1 cellular context compared by ENCODE assay signal in the genomic region with DNA sequence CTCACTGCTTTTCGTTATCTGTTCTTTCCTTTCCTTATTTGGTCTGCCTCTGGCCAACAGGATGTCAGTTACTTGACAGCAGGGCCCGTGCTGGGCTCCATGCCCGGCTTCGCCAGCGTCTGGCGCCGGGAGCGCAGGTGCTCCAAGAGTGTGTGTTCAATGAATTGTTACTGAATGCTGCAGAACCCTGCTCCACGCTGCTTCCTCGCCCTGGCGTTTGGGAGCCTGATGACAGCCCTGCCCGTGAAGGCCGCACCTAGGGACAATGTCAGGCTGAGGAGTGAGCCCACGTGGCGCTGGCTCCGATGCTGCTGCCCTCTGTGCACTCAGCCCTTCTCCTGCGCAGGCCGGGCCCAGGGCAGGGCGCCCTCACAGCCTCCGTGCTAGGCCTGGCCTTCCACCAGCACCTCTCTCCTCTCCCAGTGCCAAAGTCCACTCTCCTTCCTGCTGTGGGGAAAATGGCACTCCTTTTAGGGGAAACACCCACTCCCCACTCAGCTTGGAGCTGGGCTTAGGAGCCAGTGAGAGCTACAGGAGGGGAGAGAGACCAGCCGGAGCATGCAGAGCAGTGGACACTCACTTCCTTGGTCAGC.
A peak's percentile ranks its signal among the peaks of the same experiment; 100 is the strongest.
TF ChIP-seq lines count a peak whose summit lies in the region.

No MANE protein-coding gene starts in this region.

TF ChIP-seq in HepG2, 621 proteins besides CTCF, POLR2A, EP300 and RAD21 (continues in another document):
- no peak for TF ChIP-seq AFF4 (CRISPR knock-in tag; IDR thresholded peaks at IDR 0.05)
- no peak for TF ChIP-seq ZSCAN31 (CRISPR knock-in tag; IDR thresholded peaks at IDR 0.05; ENCODE audit: low read depth)
- TF ChIP-seq NCOR1 (IDR thresholded peaks at IDR 0.05; ENCODE audit: borderline replicate concordance, low read length), result no peak
- no peak for TF ChIP-seq PHF20 (CRISPR knock-in tag; IDR thresholded peaks at IDR 0.05)
- no peak for TF ChIP-seq IKZF1 (IDR thresholded peaks at IDR 0.05)
- no peak for TF ChIP-seq ARNT (IDR thresholded peaks at IDR 0.05)
- no peak for TF ChIP-seq ZNF274 (CRISPR knock-in tag; IDR thresholded peaks at IDR 0.05)
- TF ChIP-seq ATF7 (IDR thresholded peaks at IDR 0.05), result no peak
- no peak for TF ChIP-seq ATF7 (CRISPR knock-in tag; IDR thresholded peaks at IDR 0.05)
- TF ChIP-seq KDM6A (CRISPR knock-in tag; IDR thresholded peaks at IDR 0.05; ENCODE audit: low read depth), result no peak
- no peak for TF ChIP-seq ZNF383 (CRISPR knock-in tag; IDR thresholded peaks at IDR 0.05; ENCODE audit: borderline replicate concordance)
- no peak; the same call in 1 of the 2 replicates for TF ChIP-seq SP4 (CRISPR knock-in tag; IDR thresholded peaks at IDR 0.05)
- no peak for TF ChIP-seq ZNF775 (CRISPR knock-in tag; IDR thresholded peaks at IDR 0.05; ENCODE audit: borderline replicate concordance)
- TF ChIP-seq, protein P1, sequence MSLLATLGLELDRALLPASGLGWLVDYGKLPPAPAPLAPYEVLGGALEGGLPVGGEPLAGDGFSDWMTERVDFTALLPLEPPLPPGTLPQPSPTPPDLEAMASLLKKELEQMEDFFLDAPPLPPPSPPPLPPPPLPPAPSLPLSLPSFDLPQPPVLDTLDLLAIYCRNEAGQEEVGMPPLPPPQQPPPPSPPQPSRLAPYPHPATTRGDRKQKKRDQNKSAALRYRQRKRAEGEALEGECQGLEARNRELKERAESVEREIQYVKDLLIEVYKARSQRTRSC (CRISPR knock-in tag; IDR thresholded peaks at IDR 0.05; ENCODE audit: low read depth), result no peak
- TF ChIP-seq, protein P2, sequence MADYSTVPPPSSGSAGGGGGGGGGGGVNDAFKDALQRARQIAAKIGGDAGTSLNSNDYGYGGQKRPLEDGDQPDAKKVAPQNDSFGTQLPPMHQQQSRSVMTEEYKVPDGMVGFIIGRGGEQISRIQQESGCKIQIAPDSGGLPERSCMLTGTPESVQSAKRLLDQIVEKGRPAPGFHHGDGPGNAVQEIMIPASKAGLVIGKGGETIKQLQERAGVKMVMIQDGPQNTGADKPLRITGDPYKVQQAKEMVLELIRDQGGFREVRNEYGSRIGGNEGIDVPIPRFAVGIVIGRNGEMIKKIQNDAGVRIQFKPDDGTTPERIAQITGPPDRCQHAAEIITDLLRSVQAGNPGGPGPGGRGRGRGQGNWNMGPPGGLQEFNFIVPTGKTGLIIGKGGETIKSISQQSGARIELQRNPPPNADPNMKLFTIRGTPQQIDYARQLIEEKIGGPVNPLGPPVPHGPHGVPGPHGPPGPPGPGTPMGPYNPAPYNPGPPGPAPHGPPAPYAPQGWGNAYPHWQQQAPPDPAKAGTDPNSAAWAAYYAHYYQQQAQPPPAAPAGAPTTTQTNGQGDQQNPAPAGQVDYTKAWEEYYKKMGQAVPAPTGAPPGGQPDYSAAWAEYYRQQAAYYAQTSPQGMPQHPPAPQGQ (CRISPR knock-in tag; IDR thresholded peaks at IDR 0.05; ENCODE audit: borderline replicate concordance), result no peak
- TF ChIP-seq ZBTB44 (CRISPR knock-in tag; IDR thresholded peaks at IDR 0.05), result no peak
- TF ChIP-seq BCL3 (CRISPR knock-in tag; IDR thresholded peaks at IDR 0.05), result 0 out of 2 replicates have a peak, but pooled peaks have one; percentile 10
- no peak for TF ChIP-seq ZNF232 (CRISPR knock-in tag; IDR thresholded peaks at IDR 0.05; ENCODE audit: borderline replicate concordance)
- no peak for TF ChIP-seq AKNA (CRISPR knock-in tag; IDR thresholded peaks at IDR 0.05; ENCODE audit: borderline replicate concordance)
- peak; percentile 91 for TF ChIP-seq ZFX (CRISPR knock-in tag; IDR thresholded peaks at IDR 0.05; ENCODE audit: low read depth)
- no peak for TF ChIP-seq POLR2AphosphoS2 (IDR thresholded peaks at IDR 0.05; ENCODE audit: low read depth, low read length)
- no peak for TF ChIP-seq ZNF251 (CRISPR knock-in tag; IDR thresholded peaks at IDR 0.05)
- no peak for TF ChIP-seq SRSF9 (IDR thresholded peaks at IDR 0.05; ENCODE audit: borderline replicate concordance, insufficient read depth, low read depth, low read length, poor library complexity, severe bottlenecking)
- no peak for TF ChIP-seq DRAP1 (CRISPR knock-in tag; IDR thresholded peaks at IDR 0.05)
- no peak for TF ChIP-seq TSC22D2 (CRISPR knock-in tag; IDR thresholded peaks at IDR 0.05; ENCODE audit: borderline replicate concordance)
- TF ChIP-seq SSRP1 (CRISPR knock-in tag; IDR thresholded peaks at IDR 0.05), result no peak
- TF ChIP-seq, protein P3, sequence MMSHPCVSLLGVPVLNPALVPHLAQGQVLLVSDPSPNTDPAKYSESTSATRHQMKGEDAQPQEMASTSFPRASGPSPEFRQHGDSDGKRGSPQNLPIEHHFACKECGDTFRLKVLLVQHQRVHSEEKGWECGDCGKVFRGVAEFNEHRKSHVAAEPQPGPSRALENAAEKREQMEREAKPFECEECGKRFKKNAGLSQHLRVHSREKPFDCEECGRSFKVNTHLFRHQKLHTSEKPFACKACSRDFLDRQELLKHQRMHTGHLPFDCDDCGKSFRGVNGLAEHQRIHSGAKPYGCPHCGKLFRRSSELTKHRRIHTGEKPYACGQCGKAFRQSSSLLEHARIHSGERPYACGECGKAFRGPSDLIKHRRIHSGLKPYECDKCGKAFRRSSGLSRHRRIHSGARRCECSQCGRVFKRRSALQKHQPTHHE (CRISPR knock-in tag; IDR thresholded peaks at IDR 0.05; ENCODE audit: borderline replicate concordance), result no peak
- no peak for TF ChIP-seq SP5 (CRISPR knock-in tag; IDR thresholded peaks at IDR 0.05; ENCODE audit: borderline replicate concordance, low read depth)
- TF ChIP-seq RBAK (CRISPR knock-in tag; IDR thresholded peaks at IDR 0.05), result no peak
- no peak for TF ChIP-seq ZSCAN20 (CRISPR knock-in tag; IDR thresholded peaks at IDR 0.05; ENCODE audit: borderline replicate concordance)
- TF ChIP-seq IRF2 (CRISPR knock-in tag; IDR thresholded peaks at IDR 0.05), result no peak
- no peak for TF ChIP-seq ZMAT3 (CRISPR knock-in tag; conservative IDR thresholded peaks at IDR 0.05)
- TF ChIP-seq GPN1 (CRISPR knock-in tag; IDR thresholded peaks at IDR 0.05; ENCODE audit: borderline replicate concordance), result no peak
- no peak for TF ChIP-seq ZNF484 (CRISPR knock-in tag; IDR thresholded peaks at IDR 0.05; ENCODE audit: borderline replicate concordance, low read depth)
- TF ChIP-seq RBM22 (optimal IDR thresholded peaks at IDR 0.05; ENCODE audit: low read length), result no peak
- TF ChIP-seq ZBTB39 (CRISPR knock-in tag; IDR thresholded peaks at IDR 0.05), result peak; percentile 36; the same call in 1 of the 2 replicates
- no peak for TF ChIP-seq ZNF10 (CRISPR knock-in tag; IDR thresholded peaks at IDR 0.05; ENCODE audit: borderline replicate concordance, low read depth)
- TF ChIP-seq ZNF558 (CRISPR knock-in tag; IDR thresholded peaks at IDR 0.05; ENCODE audit: borderline replicate concordance), result no peak
- TF ChIP-seq, protein P4, sequence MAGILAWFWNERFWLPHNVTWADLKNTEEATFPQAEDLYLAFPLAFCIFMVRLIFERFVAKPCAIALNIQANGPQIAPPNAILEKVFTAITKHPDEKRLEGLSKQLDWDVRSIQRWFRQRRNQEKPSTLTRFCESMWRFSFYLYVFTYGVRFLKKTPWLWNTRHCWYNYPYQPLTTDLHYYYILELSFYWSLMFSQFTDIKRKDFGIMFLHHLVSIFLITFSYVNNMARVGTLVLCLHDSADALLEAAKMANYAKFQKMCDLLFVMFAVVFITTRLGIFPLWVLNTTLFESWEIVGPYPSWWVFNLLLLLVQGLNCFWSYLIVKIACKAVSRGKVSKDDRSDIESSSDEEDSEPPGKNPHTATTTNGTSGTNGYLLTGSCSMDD (CRISPR knock-in tag; IDR thresholded peaks at IDR 0.05), result no peak
- TF ChIP-seq DMAP1 (CRISPR knock-in tag; IDR thresholded peaks at IDR 0.05), result no peak
